Comparison of ENCODE assay signal across 19 cellular contexts in genomic region chr6:43271944-43272343, GRCh38. TPM values are rescaled to one million over a fixed set of nuclear protein-coding genes. Genes with fewer than 3 reads are reported as not detected.
DNase-seq lines count a peak whose midpoint lies in the region; ATAC-seq, FAIRE-seq and TF ChIP-seq lines count a peak whose summit lies in the region.
"Had no signal": no experiment of that assay in that cellular context is flagged by ENCODE, and none has a peak within 500 bp of the region (broad histone marks: within the 10 kb centered on the region; RNA-seq: fewer than 3 reads in every experiment).

No MANE protein-coding gene starts in this region.

- no peaks in the 10 kb centered on the region for H3K4me1 ChIP-seq in RWPE2 (ENCODE audit: insufficient read depth, poor library complexity, severe bottlenecking)
- H3K4me1 ChIP-seq in naive thymus-derived CD4-positive, alpha-beta T cell (ENCODE audit: control insufficient read depth in 2 of 2, insufficient read depth in 2 of 2, low read length in 2 of 2), result peaks cover 0 to 6% of the 10 kb centered on the region in 2 donors

- ATAC-seq in natural killer cell treated with Interleukin-12 subunit alpha and Interleukin-12 subunit beta and Interleukin-15 and Interleukin-18, amount 100 ng/mL, for 72 hours, result no peak
- ATAC-seq in natural killer cell (no peak), RWPE2 (ENCODE audit: low read depth) (no peak), naive B cell (ENCODE audit: low read depth in 2 of 2) (no peak)
- ATAC-seq in naive thymus-derived CD4-positive, alpha-beta T cell, result no peak
- ATAC-seq: CD8-positive, alpha-beta T cell; HCT116; K562 had no signal

- no peak overlapping the region for H3K27ac Mint-ChIP-seq in natural killer cell treated with Interleukin-12 subunit alpha and Interleukin-12 subunit beta and Interleukin-15 and Interleukin-18, amount 100 ng/mL, for 72 hours
- H3K27ac Mint-ChIP-seq in natural killer cell (no peak overlapping the region), naive B cell (peak overlapping the region in 5 of 6 donors; percentile 9 to 74 (median 57))
- H3K27ac Mint-ChIP-seq in naive thymus-derived CD4-positive, alpha-beta T cell, result peak overlapping the region in 1 of 9 donors; percentile 25
- H3K27ac Mint-ChIP-seq: CD8-positive, alpha-beta T cell had no signal

- H3K36me3 Mint-ChIP-seq in natural killer cell treated with Interleukin-12 subunit alpha and Interleukin-12 subunit beta and Interleukin-15 and Interleukin-18, amount 100 ng/mL, for 72 hours, result no peaks in the 10 kb centered on the region
- H3K36me3 Mint-ChIP-seq in natural killer cell (no peaks in the 10 kb centered on the region), naive B cell (no peaks in the 10 kb centered on the region)
- peaks cover 0 to 4% (median 0%) of the 10 kb centered on the region in 5 donors for H3K36me3 Mint-ChIP-seq in naive thymus-derived CD4-positive, alpha-beta T cell
- H3K36me3 Mint-ChIP-seq: CD8-positive, alpha-beta T cell had no signal

- H3K27me3 ChIP-seq in RWPE2 (ENCODE audit: insufficient read depth, poor library complexity, severe bottlenecking), result peaks cover 5% of the 10 kb centered on the region
- H3K27me3 ChIP-seq in naive thymus-derived CD4-positive, alpha-beta T cell (ENCODE audit: control insufficient read depth in 2 of 2, insufficient read depth in 2 of 2, low read length in 2 of 2), result no peaks in the 10 kb centered on the region

- no peak overlapping the region for H3K4me3 Mint-ChIP-seq in natural killer cell treated with Interleukin-12 subunit alpha and Interleukin-12 subunit beta and Interleukin-15 and Interleukin-18, amount 100 ng/mL, for 72 hours
- no peak overlapping the region for H3K4me3 Mint-ChIP-seq in natural killer cell
- H3K4me3 Mint-ChIP-seq in naive B cell, result peak overlapping the region in 3 of 8 donors; percentile 17 to 53 (median 42)
- H3K4me3 Mint-ChIP-seq in naive thymus-derived CD4-positive, alpha-beta T cell, result peak overlapping the region in 1 of 10 donors; percentile 51
- H3K4me3 Mint-ChIP-seq: CD8-positive, alpha-beta T cell had no signal

- no peaks in the 10 kb centered on the region for H3K36me3 ChIP-seq in RWPE2 (ENCODE audit: low read depth)
- H3K36me3 ChIP-seq in naive thymus-derived CD4-positive, alpha-beta T cell (ENCODE audit: control insufficient read depth in 2 of 3, insufficient read depth in 3 of 3, low read length in 3 of 3), result no peaks in the 10 kb centered on the region

- FAIRE-seq in GM12892 (lab: Jason Lieb, UNC), result no peak
- FAIRE-seq: D721Med, H54, K562 had no signal

- no peaks in the 10 kb centered on the region for H3K9me3 Mint-ChIP-seq in natural killer cell treated with Interleukin-12 subunit alpha and Interleukin-12 subunit beta and Interleukin-15 and Interleukin-18, amount 100 ng/mL, for 72 hours
- H3K9me3 Mint-ChIP-seq in natural killer cell (no peaks in the 10 kb centered on the region), naive B cell (no peaks in the 10 kb centered on the region)
- peaks cover 0 to 2% (median 0%) of the 10 kb centered on the region in 11 donors for H3K9me3 Mint-ChIP-seq in naive thymus-derived CD4-positive, alpha-beta T cell
- H3K9me3 Mint-ChIP-seq: CD8-positive, alpha-beta T cell had no signal

- no peaks in the 10 kb centered on the region for H3K9me3 ChIP-seq in RWPE2 (ENCODE audit: severe bottlenecking)
- no peaks in the 10 kb centered on the region for H3K9me3 ChIP-seq in naive thymus-derived CD4-positive, alpha-beta T cell (ENCODE audit: control insufficient read depth in 2 of 3, low read length in 3 of 3)

- no peak for TF ChIP-seq CTCF in natural killer cell (IDR thresholded peaks at IDR 0.05)
- TF ChIP-seq CTCF in RWPE2 (IDR thresholded peaks at IDR 0.05; ENCODE audit: poor library complexity, severe bottlenecking), result no peak

- no peak overlapping the region for H3K4me3 ChIP-seq in RWPE2 (ENCODE audit: severe bottlenecking)
- no peak overlapping the region for H3K4me3 ChIP-seq in naive thymus-derived CD4-positive, alpha-beta T cell (ENCODE audit: low read length)
- H3K4me3 ChIP-seq: K562 had no signal

- TF ChIP-seq POLR2A in GM12892 (IDR thresholded peaks at IDR 0.05; ENCODE audit: low read depth, low read length), result no peak

- intact Hi-C loops in natural killer cell (cut with micrococcal nuclease), result no loop called here
- intact Hi-C loops in naive thymus-derived CD4-positive, alpha-beta T cell (cut with micrococcal nuclease), result no loop called here

- peak; percentile 49 for DNase-seq in natural killer cell treated with Interleukin-12 subunit alpha and Interleukin-12 subunit beta and Interleukin-15 and Interleukin-18, amount 100 ng/mL, for 72 hours (ENCODE audit: low spot score)
- DNase-seq in natural killer cell, result no peak
- peak; percentile 35 for DNase-seq in RWPE2 (ENCODE audit: low spot score)
- no peak for DNase-seq in naive B cell
- DNase-seq in naive thymus-derived CD4-positive, alpha-beta T cell, result no peak
- DNase-seq in GM12892 (ENCODE audit: insufficient read length), result no peak
- no peak for DNase-seq in NCI-H1436 treated with DMSO at 0.1 percent for 48 hours (lab: John Stamatoyannopoulos, UW)
- DNase-seq: ACHN; CD8-positive, alpha-beta T cell; COR-L47; DMS79 treated with DMSO at 0.1 percent for 48 hours; GDM1 had no signal

- H3K27me3 Mint-ChIP-seq in natural killer cell treated with Interleukin-12 subunit alpha and Interleukin-12 subunit beta and Interleukin-15 and Interleukin-18, amount 100 ng/mL, for 72 hours, result peaks cover 8 to 24% of the 10 kb centered on the region in 2 donors
- peaks cover 22 to 35% of the 10 kb centered on the region in 2 donors for H3K27me3 Mint-ChIP-seq in natural killer cell (ENCODE audit: low read depth in 2 of 2)
- H3K27me3 Mint-ChIP-seq in naive B cell, result peaks cover 0 to 14% (median 12%) of the 10 kb centered on the region in 3 donors
- H3K27me3 Mint-ChIP-seq in naive thymus-derived CD4-positive, alpha-beta T cell, result peaks cover 0 to 81% (median 6%) of the 10 kb centered on the region in 5 donors

- POLR2A ChIA-PET in naive thymus-derived CD4-positive, alpha-beta T cell (lab: Charles Lee), result interaction anchor here (0.6 kb wide), 1 partner anchor 730 kb away, joined by 3 read pairs; no protein-coding TSS in a partner anchor

- peaks cover 13 to 27% of the 10 kb centered on the region in 2 donors for H3K4me1 Mint-ChIP-seq in natural killer cell treated with Interleukin-12 subunit alpha and Interleukin-12 subunit beta and Interleukin-15 and Interleukin-18, amount 100 ng/mL, for 72 hours (ENCODE audit: low read depth in 2 of 2)
- H3K4me1 Mint-ChIP-seq in natural killer cell (peaks cover 13 to 34% of the 10 kb centered on the region in 2 donors), naive B cell (peaks cover 45 to 65% (median 51%) of the 10 kb centered on the region in 3 donors)
- H3K4me1 Mint-ChIP-seq in naive thymus-derived CD4-positive, alpha-beta T cell, result peaks cover 5 to 25% (median 11%) of the 10 kb centered on the region in 7 donors

- CTCF ChIA-PET in naive thymus-derived CD4-positive, alpha-beta T cell (lab: Charles Lee), result no interaction called here

- H3K27ac ChIP-seq in RWPE2 (ENCODE audit: poor library complexity, severe bottlenecking), result no peak overlapping the region
- no peak overlapping the region for H3K27ac ChIP-seq in naive thymus-derived CD4-positive, alpha-beta T cell (ENCODE audit: low read depth, low read length)
- H3K27ac ChIP-seq: C4-2B, HL-60 had no signal

RNA-seq across cellular contexts. Expression of gene SLC22A7, which starts 26.1 kb away (rescaled TPM):
- total RNA-seq in natural killer cell treated with Interleukin-12 subunit alpha and Interleukin-12 subunit beta and Interleukin-15 and Interleukin-18, amount 100 ng/mL, for 72 hours, result not detected
- not detected for total RNA-seq in natural killer cell
- polyA plus RNA-seq in naive B cell (ENCODE audit: low read depth in 6 of 6), result under 1 TPM in 1 of 6 donors, not detected in 5; 0.54 TPM
- total RNA-seq in naive thymus-derived CD4-positive, alpha-beta T cell, result not detected
- polyA plus RNA-seq in naive thymus-derived CD4-positive, alpha-beta T cell, result not detected
- polyA plus RNA-seq in GM12892 (2012; ENCODE audit: missing spikeins), result not detected
- total RNA-seq: A172; CD8-positive, alpha-beta T cell; K562 had no signal
- polyA plus RNA-seq: K562 had no signal

RNA-seq across cellular contexts. Expression of gene TTBK1, which starts 28.7 kb away (rescaled TPM):
- under 1 TPM; 0.75 to 0.81 TPM for total RNA-seq in natural killer cell treated with Interleukin-12 subunit alpha and Interleukin-12 subunit beta and Interleukin-15 and Interleukin-18, amount 100 ng/mL, for 72 hours
- under 1 TPM in 1 of 3 donors, not detected in 2; 0.07 TPM for total RNA-seq in natural killer cell
- polyA plus RNA-seq in naive B cell (ENCODE audit: low read depth in 6 of 6), result not detected
- total RNA-seq in naive thymus-derived CD4-positive, alpha-beta T cell, result under 1 TPM in 2 of 5 experiments, not detected in 3; 0.05 to 0.29 TPM
- not detected for polyA plus RNA-seq in naive thymus-derived CD4-positive, alpha-beta T cell
- polyA plus RNA-seq in GM12892 (2012; ENCODE audit: missing spikeins), result not detected
- total RNA-seq: A172, K562 had no signal
- polyA plus RNA-seq: K562 had no signal

RNA-seq across cellular contexts. Expression of gene CRIP3, which starts 36.7 kb away (rescaled TPM):
- total RNA-seq in natural killer cell treated with Interleukin-12 subunit alpha and Interleukin-12 subunit beta and Interleukin-15 and Interleukin-18, amount 100 ng/mL, for 72 hours, result 1 to 10 TPM in 1 of 2 donors, not detected in 1; 2.0 TPM
- total RNA-seq in natural killer cell, result 1 to 10 TPM; 3.6 to 5.3 (median 4.3) TPM
- polyA plus RNA-seq in naive B cell (ENCODE audit: low read depth in 6 of 6), result 1 to 10 TPM; 2.7 to 7.8 (median 5.3) TPM
- 1 to 10 TPM in 4 of 5 experiments, not detected in 1; 2.1 to 7.4 (median 4.8) TPM for total RNA-seq in naive thymus-derived CD4-positive, alpha-beta T cell
- polyA plus RNA-seq in naive thymus-derived CD4-positive, alpha-beta T cell, result not detected
- polyA plus RNA-seq in GM12892 (2012; ENCODE audit: missing spikeins), result 12.8 TPM
- total RNA-seq: A172 had no signal

RNA-seq across cellular contexts. Expression of gene DNPH1, which starts 42.7 kb away (rescaled TPM):
- 10 to 100 TPM; 15.0 to 32.5 TPM for total RNA-seq in natural killer cell treated with Interleukin-12 subunit alpha and Interleukin-12 subunit beta and Interleukin-15 and Interleukin-18, amount 100 ng/mL, for 72 hours
- total RNA-seq in natural killer cell, result 10 to 100 TPM in 1 of 3 donors, 1 to 10 TPM in 2; 6.1 to 10.2 (median 8.0) TPM
- 100 to 1,000 TPM; 101 to 176 (median 133) TPM for polyA plus RNA-seq in naive B cell (ENCODE audit: low read depth in 6 of 6)
- total RNA-seq in naive thymus-derived CD4-positive, alpha-beta T cell, result 10 to 100 TPM; 25.4 to 65.7 (median 33.9) TPM
- 100 to 1,000 TPM; 119 to 141 TPM for polyA plus RNA-seq in naive thymus-derived CD4-positive, alpha-beta T cell
- polyA plus RNA-seq in GM12892 (2012; ENCODE audit: missing spikeins), result 56.6 TPM

Comparison
In these comparisons a context has a peak if more than half of its experiments do, and no peak if none do; other contexts are left out.
1. DNase-seq: peak in natural killer cell treated with Interleukin-12 subunit alpha and Interleukin-12 subunit beta and Interleukin-15 and Interleukin-18, amount 100 ng/mL, for 72 hours (single experiment) and RWPE2 (single experiment); none in natural killer cell (single experiment), naive B cell (single experiment), naive thymus-derived CD4-positive, alpha-beta T cell (0 of 9), GM12892 (single experiment) and NCI-H1436 treated with DMSO at 0.1 percent for 48 hours (single experiment).
2. H3K27ac Mint-ChIP-seq: peak in naive B cell (5 of 6); none in natural killer cell treated with Interleukin-12 subunit alpha and Interleukin-12 subunit beta and Interleukin-15 and Interleukin-18, amount 100 ng/mL, for 72 hours (0 of 2) and natural killer cell (0 of 2).